In genomic region chr20:14892782-14893181, GRCh38 we compare ENCODE assay signal across 19 cellular contexts.
DNase-seq lines count a peak whose midpoint lies in the region; ATAC-seq, FAIRE-seq and TF ChIP-seq lines count a peak whose summit lies in the region.
"Had no signal": no experiment of that assay in that cellular context is flagged by ENCODE, and none has a peak within 500 bp of the region (broad histone marks: within the 10 kb centered on the region; RNA-seq: fewer than 3 reads in every experiment).

No MANE protein-coding gene starts in this region.

- TF ChIP-seq CTCF in A549 (IDR thresholded peaks at IDR 0.05) (no peak), transverse colon (IDR thresholded peaks at IDR 0.05) (no peak), WTC11 (IDR thresholded peaks at IDR 0.05) (no peak)

- no peak overlapping the region for H3K27ac Mint-ChIP-seq in WTC11
- H3K27ac Mint-ChIP-seq: B cell; CD4-positive, CD25-positive, alpha-beta regulatory T cell; CD8-positive, alpha-beta T cell had no signal

- DNase-seq in A549 (ENCODE audit: low read depth in 1 of 2, low spot score in 1 of 2) (no peak), OCI-M1 (lab: John Stamatoyannopoulos, UW) (peak; percentile 35), left colon (peak in 1 of 2 donors; percentile 38), transverse colon (peak; percentile 38), NCI-H128 (lab: John Stamatoyannopoulos, UW; ENCODE audit: unreplicated experiment) (no peak), WTC11 (ENCODE audit: low spot score) (no peak)
- DNase-seq: Caco-2; CD4-positive, CD25-positive, alpha-beta regulatory T cell; CD8-positive, alpha-beta T cell; DMS153; DND-41; GOT3; H7; HCEC 1CT had no signal

- CTCF ChIA-PET in A549 (lab: Yijun Ruan, JAX) (no interaction called here), WTC11 (lab: Charles Lee) (no interaction called here)

- H3K27me3 ChIP-seq in transverse colon, result no peaks in the 10 kb centered on the region
- H3K27me3 ChIP-seq: BLaER1 had no signal

- no peak overlapping the region for H3K4me2 ChIP-seq in A549
- H3K4me2 ChIP-seq: BLaER1 had no signal

- no peak overlapping the region for H3K4me3 ChIP-seq in A549
- no peak overlapping the region for H3K4me3 ChIP-seq in transverse colon
- H3K4me3 ChIP-seq: BLaER1 had no signal

- POLR2A ChIA-PET in A549 (lab: Yijun Ruan, JAX) (no interaction called here), WTC11 (lab: Charles Lee) (no interaction called here)

- no peak overlapping the region for H3K4me3 Mint-ChIP-seq in WTC11
- H3K4me3 Mint-ChIP-seq: B cell; CD4-positive, CD25-positive, alpha-beta regulatory T cell; CD8-positive, alpha-beta T cell had no signal

- peak; percentile 32 for FAIRE-seq in A549 (lab: Jason Lieb, UNC)
- FAIRE-seq: G401.6, GM12892 had no signal

- TF ChIP-seq POLR2A in A549 (IDR thresholded peaks at IDR 0.05; ENCODE audit: low read length), result no peak
- TF ChIP-seq POLR2A in transverse colon (IDR thresholded peaks at IDR 0.05), result no peak

- H3K4me1 ChIP-seq in A549 (no peaks in the 10 kb centered on the region), transverse colon (no peaks in the 10 kb centered on the region)
- H3K4me1 ChIP-seq: BLaER1, Caco-2 had no signal

- no peak for TF ChIP-seq RAD21 in A549 (conservative IDR thresholded peaks at IDR 0.05 in 1 of 2, IDR thresholded peaks at IDR 0.05 in 1 of 2)

- in situ Hi-C loops in transverse colon (cut with MboI; ENCODE audit: low pct_ligation_motif_present in 1 of 4, low pct_unique_long_range_greater_than_20kb in 1 of 4, low sequenced_read_pairs in 3 of 4), result no loop called here

- ATAC-seq in A549 (no peak), left colon (peak; percentile 90), WTC11 (no peak)
- ATAC-seq: CD8-positive, alpha-beta T cell had no signal

- H3K9me3 ChIP-seq in A549, result no peaks in the 10 kb centered on the region
- H3K9me3 ChIP-seq in transverse colon, result no peaks in the 10 kb centered on the region
- H3K9me3 ChIP-seq: BLaER1, Caco-2 had no signal

- intact Hi-C loops in left colon (cut with DNase I, micrococcal nuclease) (no loop called here), transverse colon (cut with DNase I; ENCODE audit: low total_unique reads) (no loop called here)

- H3K36me3 Mint-ChIP-seq in WTC11, result peaks cover 3% of the 10 kb centered on the region
- H3K36me3 Mint-ChIP-seq: CD4-positive, CD25-positive, alpha-beta regulatory T cell; CD8-positive, alpha-beta T cell had no signal

- 66% methylated on average over 4 of the region's 4 CpGs for WGBS in A549 (ENCODE audit: missing lambda C conversion rate)
- WGBS in transverse colon (ENCODE audit: low coverage in 1 of 2), 2 donors, result 50 to 62% methylated on average over 1 to 4 of the region's 4 CpGs

- peaks cover 11% of the 10 kb centered on the region for H3K9me3 Mint-ChIP-seq in WTC11

- H3K36me3 ChIP-seq in transverse colon, result no peaks in the 10 kb centered on the region
- H3K36me3 ChIP-seq: BLaER1 had no signal

- peaks cover 9% of the 10 kb centered on the region; the same call in 1 of the 2 replicates for H3K4me1 Mint-ChIP-seq in WTC11
- H3K4me1 Mint-ChIP-seq: B cell had no signal

- no peak for TF ChIP-seq EP300 in A549 (IDR thresholded peaks at IDR 0.05)
- no peak for TF ChIP-seq EP300 in transverse colon (IDR thresholded peaks at IDR 0.05; ENCODE audit: low read depth)

- no peak overlapping the region for H3K27ac ChIP-seq in A549
- H3K27ac ChIP-seq in transverse colon, result no peak overlapping the region
- H3K27ac ChIP-seq: BLaER1, C4-2B had no signal

- H3K27me3 Mint-ChIP-seq in WTC11 (ENCODE audit: low read depth), result no peaks in the 10 kb centered on the region
- H3K27me3 Mint-ChIP-seq: CD4-positive, CD25-positive, alpha-beta regulatory T cell had no signal

TF ChIP-seq in A549, 52 proteins besides CTCF, POLR2A, EP300 and RAD21 (continues in another document):
- TF ChIP-seq CHD4 (IDR thresholded peaks at IDR 0.05; ENCODE audit: borderline replicate concordance) (no peak), HMGXB4 (CRISPR knock-in tag; IDR thresholded peaks at IDR 0.05; ENCODE audit: borderline replicate concordance) (no peak), FOSB (CRISPR knock-in tag; IDR thresholded peaks at IDR 0.05) (no peak), ZFP36 (IDR thresholded peaks at IDR 0.05; ENCODE audit: borderline replicate concordance, partially characterized antibody) (no peak), USF2 (IDR thresholded peaks at IDR 0.05) (no peak), TFCP2L1 (CRISPR knock-in tag; IDR thresholded peaks at IDR 0.05) (no peak), TP53 (CRISPR knock-in tag; IDR thresholded peaks at IDR 0.05) (no peak)

TF ChIP-seq in WTC11, 78 proteins besides CTCF, POLR2A, EP300 and RAD21:
- no peak for TF ChIP-seq TEAD1 (CRISPR knock-in tag; IDR thresholded peaks at IDR 0.05)
- no peak for TF ChIP-seq RORB (CRISPR knock-in tag; IDR thresholded peaks at IDR 0.05)
- TF ChIP-seq GRHL2 (CRISPR knock-in tag; IDR thresholded peaks at IDR 0.05; ENCODE audit: insufficient replicate concordance, severe bottlenecking), result no peak

Comparison
In these comparisons a context has a peak if more than half of its experiments do, and no peak if none do; other contexts are left out.
1. DNase-seq: peak in OCI-M1 (single experiment) and transverse colon (single experiment); none in A549 (0 of 2), NCI-H128 (single experiment) and WTC11 (single experiment).